ENCODE assay signal across 16 cellular contexts in the genomic region with DNA sequence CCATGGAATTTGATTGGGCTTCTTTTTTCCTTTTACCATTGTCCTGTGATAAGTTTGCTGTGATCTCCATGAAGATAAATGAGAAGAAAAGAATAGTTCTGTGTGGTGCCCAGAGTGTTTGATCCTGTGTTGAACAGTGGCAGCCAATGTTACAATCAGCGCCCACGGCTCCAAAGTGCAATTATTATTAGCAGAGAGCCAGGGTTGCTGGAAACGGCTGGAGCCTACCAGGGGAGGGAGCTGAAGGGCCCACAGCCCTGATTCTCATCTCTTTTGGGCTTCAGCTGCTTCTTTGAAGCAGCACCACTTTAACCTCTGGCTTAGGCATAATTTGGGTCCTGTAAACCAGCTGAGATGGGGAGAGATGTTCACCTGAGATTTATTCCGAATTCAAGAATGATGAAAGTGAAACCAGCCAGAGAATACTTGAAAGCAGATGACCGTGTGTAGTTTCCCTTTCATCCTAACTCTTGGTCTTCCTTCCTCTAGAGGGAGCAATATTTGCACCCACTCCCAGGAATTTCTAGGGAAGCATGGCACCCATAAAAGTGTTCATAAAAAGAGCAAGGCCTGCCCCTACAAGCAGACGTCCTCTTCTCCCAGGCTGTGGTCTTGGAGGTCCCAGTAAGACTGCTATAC.
DNase-seq lines count a peak whose midpoint lies in the region; ATAC-seq and TF ChIP-seq lines count a peak whose summit lies in the region.
"Had no signal": no experiment of that assay in that cellular context is flagged by ENCODE, and none has a peak within 500 bp of the region (broad histone marks: within the 10 kb centered on the region; RNA-seq: fewer than 3 reads in every experiment).

No MANE protein-coding gene starts in this region.

- no peaks in the 10 kb centered on the region for H3K27me3 Mint-ChIP-seq in stimulated activated memory B cell treated with anti-CD40 and anti-IgM and Interleukin-4, amounts not matched to agents 10 μg/mL and 1 μg/mL and 100 μg/mL, for 72 hours

- no peaks in the 10 kb centered on the region for H3K36me3 Mint-ChIP-seq in stimulated activated memory B cell treated with anti-CD40 and anti-IgM and Interleukin-4, amounts not matched to agents 10 μg/mL and 1 μg/mL and 100 μg/mL, for 72 hours

- H3K27ac ChIP-seq in SK-N-SH (ENCODE audit: low read depth in 2 of 2, low read length in 1 of 2), result no peak overlapping the region
- no peak overlapping the region for H3K27ac ChIP-seq in vagina
- H3K27ac ChIP-seq: tibial nerve had no signal

- H3K4me1 Mint-ChIP-seq in stimulated activated memory B cell treated with anti-CD40 and anti-IgM and Interleukin-4, amounts not matched to agents 10 μg/mL and 1 μg/mL and 100 μg/mL, for 72 hours, result no peaks in the 10 kb centered on the region

- no peaks in the 10 kb centered on the region for H3K9me2 ChIP-seq in SK-N-SH

- H3K27me3 ChIP-seq in SK-N-SH (ENCODE audit: insufficient read depth) (no peaks in the 10 kb centered on the region), vagina (no peaks in the 10 kb centered on the region)
- H3K27me3 ChIP-seq: tibial nerve had no signal

- H3K9me3 ChIP-seq in SK-N-SH, result no peaks in the 10 kb centered on the region
- no peaks in the 10 kb centered on the region for H3K9me3 ChIP-seq in vagina

- WGBS in SK-N-SH (ENCODE audit: low lambda C conversion rate), result 28% methylated on average over 6 of the region's 6 CpGs

- H3K36me3 ChIP-seq in SK-N-SH (replicated peaks in 1 of 2; ENCODE audit: control insufficient read depth in 1 of 2, insufficient read depth in 2 of 2, low read length in 1 of 2) (no peaks in the 10 kb centered on the region), vagina (no peaks in the 10 kb centered on the region)
- H3K36me3 ChIP-seq: tibial nerve had no signal

- H3K4me1 ChIP-seq in SK-N-SH (ENCODE audit: control insufficient read depth in 1 of 2, insufficient read depth in 2 of 2, low read depth in 1 of 2, low read length in 1 of 2), result no peaks in the 10 kb centered on the region
- no peaks in the 10 kb centered on the region for H3K4me1 ChIP-seq in vagina
- H3K4me1 ChIP-seq: tibial nerve had no signal

- H3K27ac Mint-ChIP-seq in stimulated activated memory B cell treated with anti-CD40 and anti-IgM and Interleukin-4, amounts not matched to agents 10 μg/mL and 1 μg/mL and 100 μg/mL, for 72 hours, result no peak overlapping the region

- TF ChIP-seq EP300 in SK-N-SH (IDR thresholded peaks at IDR 0.05; ENCODE audit: borderline replicate concordance in 1 of 2, low read depth in 1 of 2, low read length in 1 of 2), result no peak

- no peak for ATAC-seq in SK-N-SH treated with all-trans-retinoic acid at 6 μM for 48 hours
- no peak for ATAC-seq in GM18520 (IDR thresholded peaks at IDR 0.05; ENCODE audit: unreplicated experiment)
- no peak for ATAC-seq in HG02970 (IDR thresholded peaks at IDR 0.05; ENCODE audit: low FRiP score, unreplicated experiment)
- ATAC-seq in stimulated activated memory B cell treated with anti-CD40 and anti-IgM and Interleukin-4, amounts not matched to agents 10 μg/mL and 1 μg/mL and 100 μg/mL, for 72 hours, result no peak

- H3K9ac ChIP-seq in SK-N-SH, result no peak overlapping the region

- CTCF ChIA-PET in SK-N-SH (lab: Yijun Ruan, JAX), result interaction anchor here (1.0 to 2.6 kb wide), 2 partner anchors 10 to 50 kb away, joined by 3 to 18 read pairs; no protein-coding TSS in a partner anchor

- TF ChIP-seq POLR2A in vagina (IDR thresholded peaks at IDR 0.05), result no peak

- DNase-seq in SK-N-SH (no peak), RPMI7951 (ENCODE audit: low read depth) (peak; percentile 3), foreskin fibroblast (no peak), vagina (ENCODE audit: extremely low spot score in 2 of 2) (peak; percentile 34)
- DNase-seq: activated CD4-positive, CD25-positive, alpha-beta regulatory T cell; activated gamma-delta T cell; Karpas-422; NCI-H1694; NCI-H446 treated with DMSO at 0.1 percent for 48 hours; stimulated activated CD4-positive, alpha-beta T cell treated with anti-CD3 and anti-CD28 coated beads, Interleukin-4, amount 100 ng/mL, for 4 hours; T-helper 1 cell had no signal

- H3K4me2 ChIP-seq in SK-N-SH, result peak overlapping the region; percentile 43

- no peak overlapping the region; the same call in 1 of the 2 replicates for H2AFZ ChIP-seq in SK-N-SH (ENCODE audit: low read depth)

- no peaks in the 10 kb centered on the region for H3F3A ChIP-seq in SK-N-SH (replicated peaks; ENCODE audit: insufficient read depth)

- peaks cover 22% of the 10 kb centered on the region for H3K9me3 Mint-ChIP-seq in stimulated activated memory B cell treated with anti-CD40 and anti-IgM and Interleukin-4, amounts not matched to agents 10 μg/mL and 1 μg/mL and 100 μg/mL, for 72 hours

- no peak for TF ChIP-seq RAD21 in SK-N-SH (IDR thresholded peaks at IDR 0.05; ENCODE audit: low read length)

- H4K20me1 ChIP-seq in SK-N-SH (ENCODE audit: insufficient read depth), result no peaks in the 10 kb centered on the region

- H3K4me3 Mint-ChIP-seq in stimulated activated memory B cell treated with anti-CD40 and anti-IgM and Interleukin-4, amounts not matched to agents 10 μg/mL and 1 μg/mL and 100 μg/mL, for 72 hours, result no peak overlapping the region

- POLR2A ChIA-PET in SK-N-SH (lab: Yijun Ruan, JAX), result no interaction called here

- peak; percentile 32; the same call in 1 of the 2 replicates for TF ChIP-seq CTCF in SK-N-SH (IDR thresholded peaks at IDR 0.05)
- peak; percentile 19 for TF ChIP-seq CTCF in foreskin fibroblast (IDR thresholded peaks at IDR 0.05; ENCODE audit: low read depth, low read length)
- TF ChIP-seq CTCF in vagina (IDR thresholded peaks at IDR 0.05), result no peak

- H3K4me3 ChIP-seq in SK-N-SH (ENCODE audit: low read depth in 2 of 2, low read length in 1 of 2), result peak overlapping the region; percentile 9 to 24; a peak in 2 of 4 replicates
- H3K4me3 ChIP-seq in foreskin fibroblast (ENCODE audit: low read depth in 1 of 2, low read length in 2 of 2), result no peak overlapping the region
- no peak overlapping the region for H3K4me3 ChIP-seq in vagina
- H3K4me3 ChIP-seq: tibial nerve had no signal

- intact Hi-C loops in vagina (cut with DNase I), result no loop called here

- no peaks in the 10 kb centered on the region for H3K79me2 ChIP-seq in SK-N-SH (ENCODE audit: insufficient read depth)

TF ChIP-seq in SK-N-SH, 30 proteins besides CTCF, POLR2A, EP300 and RAD21:
- TF ChIP-seq RFX5 (IDR thresholded peaks at IDR 0.05; ENCODE audit: low read length) (no peak), SMC3 (IDR thresholded peaks at IDR 0.05; ENCODE audit: low read depth, low read length) (no peak), USF1 (IDR thresholded peaks at IDR 0.05; ENCODE audit: borderline replicate concordance, low read depth) (no peak), FOSL2 (IDR thresholded peaks at IDR 0.05; ENCODE audit: borderline replicate concordance, low read depth) (no peak)
- TF ChIP-seq, protein P1, sequence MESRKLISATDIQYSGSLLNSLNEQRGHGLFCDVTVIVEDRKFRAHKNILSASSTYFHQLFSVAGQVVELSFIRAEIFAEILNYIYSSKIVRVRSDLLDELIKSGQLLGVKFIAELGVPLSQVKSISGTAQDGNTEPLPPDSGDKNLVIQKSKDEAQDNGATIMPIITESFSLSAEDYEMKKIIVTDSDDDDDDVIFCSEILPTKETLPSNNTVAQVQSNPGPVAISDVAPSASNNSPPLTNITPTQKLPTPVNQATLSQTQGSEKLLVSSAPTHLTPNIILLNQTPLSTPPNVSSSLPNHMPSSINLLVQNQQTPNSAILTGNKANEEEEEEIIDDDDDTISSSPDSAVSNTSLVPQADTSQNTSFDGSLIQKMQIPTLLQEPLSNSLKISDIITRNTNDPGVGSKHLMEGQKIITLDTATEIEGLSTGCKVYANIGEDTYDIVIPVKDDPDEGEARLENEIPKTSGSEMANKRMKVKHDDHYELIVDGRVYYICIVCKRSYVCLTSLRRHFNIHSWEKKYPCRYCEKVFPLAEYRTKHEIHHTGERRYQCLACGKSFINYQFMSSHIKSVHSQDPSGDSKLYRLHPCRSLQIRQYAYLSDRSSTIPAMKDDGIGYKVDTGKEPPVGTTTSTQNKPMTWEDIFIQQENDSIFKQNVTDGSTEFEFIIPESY (IDR thresholded peaks at IDR 0.05; ENCODE audit: borderline replicate concordance, low read depth), result no peak

TF ChIP-seq in SK-N-SH treated with all-trans-retinoic acid at 6 μM for 48 hours, 23 proteins besides CTCF, POLR2A, EP300 and RAD21:
- no peak for TF ChIP-seq ISL1 (CRISPR knock-in tag; IDR thresholded peaks at IDR 0.05)
- no peak for TF ChIP-seq CSRNP3 (CRISPR knock-in tag; IDR thresholded peaks at IDR 0.05)
TF ChIP-seq in SK-N-SH treated with all-trans-retinoic acid at 6 μM for 48 hours: peak in this region for 0.

Comparison
In these comparisons a context has a peak if more than half of its experiments do, and no peak if none do; other contexts are left out.
1. DNase-seq: peak in RPMI7951 (single experiment) and vagina (2 of 2); none in SK-N-SH (single experiment) and foreskin fibroblast (0 of 2).
2. H3K4me3 ChIP-seq: peak in SK-N-SH (2 of 2); none in foreskin fibroblast (0 of 2) and vagina (0 of 2).
3. CTCF ChIP-seq: peak in SK-N-SH (single experiment) and foreskin fibroblast (single experiment); none in vagina (0 of 3).